34 cellular contexts compared by ENCODE assay signal in genomic region chr6:91827151-91827550, GRCh38.
"Had no signal": no experiment of that assay in that cellular context is flagged by ENCODE, and none has a peak within 500 bp of the region (broad histone marks: within the 10 kb centered on the region; RNA-seq: fewer than 3 reads in every experiment).

No MANE protein-coding gene starts in this region.

- FAIRE-seq: astrocyte, bronchial epithelial cell had no signal

- H3K4me1 ChIP-seq: adrenal gland, ascending aorta, body of pancreas, breast epithelium had no signal

- ATAC-seq: activated naive CD4-positive, alpha-beta T cell treated with anti-CD3 and anti-CD28 coated beads, Interleukin-2, amount 50 U/mL, for 72 hours; activated naive CD8-positive, alpha-beta T cell treated with anti-CD3 and anti-CD28 coated beads, Interleukin-2, amount 50 U/mL, for 24 hours; activated T-cell treated with anti-CD3 and anti-CD28 coated beads, Interleukin-2, amount 50 U/mL, for 4 hours; activated T-cell treated with anti-CD3 and anti-CD28 coated beads, Interleukin-2, amount 50 U/mL, for 72 hours; activated T-helper 17 cell treated with anti-CD3 and anti-CD28 coated beads, Interleukin-2, amount 50 U/mL, for 72 hours; body of pancreas had no signal

- H3K36me3 ChIP-seq: adrenal gland, ascending aorta, brain microvascular endothelial cell, breast epithelium, cardiac muscle cell had no signal

- H3K27me3 ChIP-seq: adrenal gland, ascending aorta, body of pancreas, brain microvascular endothelial cell, breast epithelium, cardiac muscle cell had no signal

- DNase-seq: activated effector memory CD4-positive, alpha-beta T cell treated with anti-CD3 and anti-CD28 coated beads, Interleukin-2, amount 50 U/mL, for 16 hours; activated effector memory CD4-positive, alpha-beta T cell treated with Interleukin-2 at 50 U/mL for 16 hours; activated gamma-delta T cell; activated gamma-delta T cell treated with Interleukin-2 at 50 U/mL for 16 hours; activated naive CD4-positive, alpha-beta T cell; activated naive CD4-positive, alpha-beta T cell treated with anti-CD3 and anti-CD28 coated beads for 36 hours; activated naive CD4-positive, alpha-beta T cell treated with anti-CD3 and anti-CD28 coated beads, Interleukin-2, amount 10 ng/mL, durations not matched to agents 7 days and 5 days; activated naive CD4-positive, alpha-beta T cell treated with anti-CD3 and anti-CD28 coated beads, Interleukin-2, amount 50 U/mL, for 16 hours; activated naive CD4-positive, alpha-beta T cell treated with Interleukin-2 at 50 U/mL for 16 hours; activated naive CD8-positive, alpha-beta T cell treated with anti-CD3 and anti-CD28 coated beads for 36 hours; activated naive CD8-positive, alpha-beta T cell treated with anti-CD3 and anti-CD28 coated beads, Interleukin-2, amount 10 ng/mL, durations not matched to agents 7 days and 5 days; activated naive CD8-positive, alpha-beta T cell treated with anti-CD3 and anti-CD28 coated beads, Interleukin-2, amount 50 U/mL, for 24 hours; activated T-cell treated with anti-CD3 and anti-CD28 coated beads, Interleukin-2, amount 50 U/mL, for 1 hour; activated T-cell treated with anti-CD3 and anti-CD28 coated beads, Interleukin-2, amount 50 U/mL, for 24 hours; activated T-cell treated with anti-CD3 and anti-CD28 coated beads, Interleukin-2, amount 50 U/mL, for 4 hours; activated T-cell treated with anti-CD3 and anti-CD28 coated beads, Interleukin-2, amount 50 U/mL, for 48 hours; activated T-cell treated with anti-CD3 and anti-CD28 coated beads, Interleukin-2, amount 50 U/mL, for 72 hours; adrenal gland; amniotic stem cell; amygdala; anterior cingulate cortex; aorta; body of pancreas; brain microvascular endothelial cell; caudate nucleus; central memory CD4-positive, alpha-beta T cell; cerebellar nuclear complex had no signal

- H3K4me3 ChIP-seq: adrenal gland, ascending aorta, body of pancreas, breast epithelium, cardiac muscle cell had no signal

- H3K9me3 ChIP-seq: adrenal gland, ascending aorta, body of pancreas, breast epithelium had no signal

- H3K27ac ChIP-seq: adrenal gland, ascending aorta, body of pancreas, brain microvascular endothelial cell, breast epithelium, cardiac muscle cell had no signal
